8 cellular contexts compared by ENCODE assay signal in the genomic region with DNA sequence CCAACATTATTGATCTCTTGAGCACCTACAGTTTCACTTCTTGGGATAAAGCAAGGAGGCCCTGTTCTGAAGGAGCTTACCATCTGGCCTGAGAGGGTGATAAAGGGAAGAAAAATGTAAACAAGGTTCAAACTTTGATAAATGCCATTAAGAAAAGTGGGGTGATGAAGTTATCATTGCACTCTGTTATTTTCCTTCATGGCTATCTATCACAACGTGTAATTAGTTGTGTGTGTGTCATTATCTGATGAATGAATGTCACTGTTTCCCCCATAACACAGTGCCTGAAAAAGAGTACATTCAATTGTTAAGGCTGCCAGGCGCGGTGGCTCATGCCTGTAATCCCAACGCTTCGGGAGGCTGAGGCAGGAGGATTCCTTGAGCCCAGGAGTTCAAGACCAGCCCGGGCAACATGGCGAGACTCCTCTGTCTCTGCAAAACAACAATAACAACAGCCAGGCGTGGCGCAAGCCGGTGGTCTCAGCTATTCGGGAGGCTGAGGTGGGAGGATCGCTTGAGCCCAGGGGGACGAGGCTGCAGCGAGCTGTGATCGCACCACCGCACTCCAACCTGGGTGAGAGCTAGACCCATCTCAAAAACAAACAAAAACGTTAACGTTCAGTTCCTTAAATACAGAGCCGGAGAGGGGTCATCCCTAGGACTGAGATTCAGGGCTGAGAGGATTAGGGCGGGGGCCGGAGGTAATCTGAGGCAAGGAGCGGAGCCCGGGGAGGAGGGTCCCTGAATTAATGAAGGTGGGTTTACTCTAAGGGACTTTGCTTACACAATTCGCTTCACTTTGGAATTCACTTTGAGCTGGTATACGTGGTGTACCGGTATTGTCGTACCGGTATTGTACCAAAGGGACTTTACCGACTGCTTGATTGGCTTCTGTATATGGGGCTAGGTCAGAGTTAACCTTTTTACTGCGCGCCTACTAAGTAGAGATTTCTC. TPM values are rescaled to one million over a fixed set of nuclear protein-coding genes. Genes with fewer than 3 reads are reported as not detected.
DNase-seq lines count a peak whose midpoint lies in the region; ATAC-seq and TF ChIP-seq lines count a peak whose summit lies in the region.

No MANE protein-coding gene starts in this region.

- H3K36me3 ChIP-seq in thoracic aorta, result peaks cover 25% of the 10 kb centered on the region

- H3K4me1 ChIP-seq in thoracic aorta (ENCODE audit: control insufficient read depth in 1 of 2, low read depth in 2 of 2), result peaks cover 11 to 20% of the 10 kb centered on the region in 2 donors

- peak overlapping the region; percentile 46 to 68 for H3K27ac ChIP-seq in thoracic aorta

- ATAC-seq in thoracic aorta (ENCODE audit: insufficient number of reproducible peaks, low FRiP score, low read depth) (no peak), GM21367 (IDR thresholded peaks at IDR 0.05; ENCODE audit: unreplicated experiment) (no peak)

- peak overlapping the region; percentile 84 for H3K4me3 ChIP-seq in thoracic aorta

- H3K4me1 Mint-ChIP-seq in activated CD4-positive, alpha-beta T cell treated with anti-CD3 and anti-CD28 coated beads, Interleukin-2, amount 10 ng/mL, durations not matched to agents 24 days and 14 days, result peaks cover 48% of the 10 kb centered on the region
- peaks cover 45% of the 10 kb centered on the region for H3K4me1 Mint-ChIP-seq in activated naive CD8-positive, alpha-beta T cell treated with anti-CD3 and anti-CD28 coated beads for 36 hours

- H3K27ac Mint-ChIP-seq in activated CD4-positive, alpha-beta T cell treated with anti-CD3 and anti-CD28 coated beads, Interleukin-2, amount 10 ng/mL, durations not matched to agents 24 days and 14 days, result peak overlapping the region; percentile 91
- peak overlapping the region; percentile 94 for H3K27ac Mint-ChIP-seq in activated naive CD8-positive, alpha-beta T cell treated with anti-CD3 and anti-CD28 coated beads for 36 hours

- H3K36me3 Mint-ChIP-seq in activated CD4-positive, alpha-beta T cell treated with anti-CD3 and anti-CD28 coated beads, Interleukin-2, amount 10 ng/mL, durations not matched to agents 24 days and 14 days (ENCODE audit: low read depth), result peaks cover 46% of the 10 kb centered on the region
- H3K36me3 Mint-ChIP-seq in activated naive CD8-positive, alpha-beta T cell treated with anti-CD3 and anti-CD28 coated beads for 36 hours, result peaks cover 44% of the 10 kb centered on the region

- intact Hi-C loops in activated CD4-positive, alpha-beta T cell treated with anti-CD3 and anti-CD28 coated beads, Interleukin-2, amount 10 ng/mL, durations not matched to agents 24 days and 14 days (cut with micrococcal nuclease), result loop anchor here (1.0 to 2.0 kb wide), 3 partner anchors 22 to 52 kb away; a partner anchor contains a TSS

- H3K9me3 ChIP-seq in thoracic aorta, result no peaks in the 10 kb centered on the region

- DNase-seq in activated CD4-positive, alpha-beta T cell treated with anti-CD3 and anti-CD28 coated beads, Interleukin-2, amount 10 ng/mL, durations not matched to agents 24 days and 14 days, result no peak
- no peak for DNase-seq in activated CD4-positive, alpha-beta T cell treated with anti-CD3 and anti-CD28 coated beads for 4 hours
- no peak for DNase-seq in activated naive CD8-positive, alpha-beta T cell treated with anti-CD3 and anti-CD28 coated beads for 36 hours
- DNase-seq in left kidney (ENCODE audit: low read depth, low spot score), result peak; percentile 15
- no peak for DNase-seq in thoracic aorta (ENCODE audit: low spot score)
- no peak for DNase-seq in NCI-H774 (lab: John Stamatoyannopoulos, UW)
- DNase-seq in foreskin melanocyte, result no peak

- no peaks in the 10 kb centered on the region for H3K9me3 Mint-ChIP-seq in activated CD4-positive, alpha-beta T cell treated with anti-CD3 and anti-CD28 coated beads, Interleukin-2, amount 10 ng/mL, durations not matched to agents 24 days and 14 days
- no peaks in the 10 kb centered on the region for H3K9me3 Mint-ChIP-seq in activated naive CD8-positive, alpha-beta T cell treated with anti-CD3 and anti-CD28 coated beads for 36 hours

- no peak for TF ChIP-seq CTCF in thoracic aorta (IDR thresholded peaks at IDR 0.05)

- H3K27me3 ChIP-seq in thoracic aorta (replicated peaks; ENCODE audit: insufficient read depth), result no peaks in the 10 kb centered on the region

- H3K4me3 Mint-ChIP-seq in activated CD4-positive, alpha-beta T cell treated with anti-CD3 and anti-CD28 coated beads, Interleukin-2, amount 10 ng/mL, durations not matched to agents 24 days and 14 days, result peak overlapping the region; percentile 97
- peak overlapping the region; percentile 95 for H3K4me3 Mint-ChIP-seq in activated naive CD8-positive, alpha-beta T cell treated with anti-CD3 and anti-CD28 coated beads for 36 hours

- no peaks in the 10 kb centered on the region for H3K27me3 Mint-ChIP-seq in activated CD4-positive, alpha-beta T cell treated with anti-CD3 and anti-CD28 coated beads, Interleukin-2, amount 10 ng/mL, durations not matched to agents 24 days and 14 days
- H3K27me3 Mint-ChIP-seq in activated naive CD8-positive, alpha-beta T cell treated with anti-CD3 and anti-CD28 coated beads for 36 hours, result no peaks in the 10 kb centered on the region

RNA-seq across cellular contexts. Expression of a gene that starts 0.9 kb away (rescaled TPM):
- 267 and 273 TPM in 2 replicates for total RNA-seq in activated CD4-positive, alpha-beta T cell treated with anti-CD3 and anti-CD28 coated beads, Interleukin-2, amount 10 ng/mL, durations not matched to agents 24 days and 14 days
- 100 to 1,000 TPM; 349 to 354 TPM for total RNA-seq in activated naive CD8-positive, alpha-beta T cell treated with anti-CD3 and anti-CD28 coated beads for 36 hours
- 100 to 1,000 TPM in 1 of 2 donors, 10 to 100 TPM in 1; 99.4 to 107 TPM for total RNA-seq in thoracic aorta

RNA-seq across cellular contexts. Expression of a gene that starts 22.0 kb away (rescaled TPM):
- total RNA-seq in activated CD4-positive, alpha-beta T cell treated with anti-CD3 and anti-CD28 coated beads, Interleukin-2, amount 10 ng/mL, durations not matched to agents 24 days and 14 days, result 29.3 and 29.5 TPM in 2 replicates
- total RNA-seq in activated naive CD8-positive, alpha-beta T cell treated with anti-CD3 and anti-CD28 coated beads for 36 hours, result 10 to 100 TPM; 26.2 to 26.7 TPM
- 10 to 100 TPM; 45.0 to 59.4 TPM for total RNA-seq in thoracic aorta

RNA-seq across cellular contexts. Expression of a gene that starts 34.4 kb away (rescaled TPM):
- total RNA-seq in activated CD4-positive, alpha-beta T cell treated with anti-CD3 and anti-CD28 coated beads, Interleukin-2, amount 10 ng/mL, durations not matched to agents 24 days and 14 days, result 0.07 TPM in 1 of 2 replicates, not detected in the other
- not detected for total RNA-seq in activated naive CD8-positive, alpha-beta T cell treated with anti-CD3 and anti-CD28 coated beads for 36 hours
- total RNA-seq in thoracic aorta, result not detected

RNA-seq across cellular contexts. Expression of a gene that starts 39.4 kb away (rescaled TPM):
- total RNA-seq in activated CD4-positive, alpha-beta T cell treated with anti-CD3 and anti-CD28 coated beads, Interleukin-2, amount 10 ng/mL, durations not matched to agents 24 days and 14 days, result 3.2 and 3.3 TPM in 2 replicates
- total RNA-seq in activated naive CD8-positive, alpha-beta T cell treated with anti-CD3 and anti-CD28 coated beads for 36 hours, result 10 to 100 TPM; 12.3 to 12.9 TPM
- under 1 TPM in 1 of 2 donors, not detected in 1; 0.07 TPM for total RNA-seq in thoracic aorta

RNA-seq across cellular contexts. Expression of a gene that starts 51.6 kb away (rescaled TPM):
- total RNA-seq in activated CD4-positive, alpha-beta T cell treated with anti-CD3 and anti-CD28 coated beads, Interleukin-2, amount 10 ng/mL, durations not matched to agents 24 days and 14 days, result 492 and 507 TPM in 2 replicates
- total RNA-seq in activated naive CD8-positive, alpha-beta T cell treated with anti-CD3 and anti-CD28 coated beads for 36 hours, result 100 to 1,000 TPM; 599 to 600 TPM
- total RNA-seq in thoracic aorta, result 100 to 1,000 TPM in 1 of 2 donors, 10 to 100 TPM in 1; 66.3 to 124 TPM
